ENCODE assay signal across 23 cellular contexts in the genomic region with DNA sequence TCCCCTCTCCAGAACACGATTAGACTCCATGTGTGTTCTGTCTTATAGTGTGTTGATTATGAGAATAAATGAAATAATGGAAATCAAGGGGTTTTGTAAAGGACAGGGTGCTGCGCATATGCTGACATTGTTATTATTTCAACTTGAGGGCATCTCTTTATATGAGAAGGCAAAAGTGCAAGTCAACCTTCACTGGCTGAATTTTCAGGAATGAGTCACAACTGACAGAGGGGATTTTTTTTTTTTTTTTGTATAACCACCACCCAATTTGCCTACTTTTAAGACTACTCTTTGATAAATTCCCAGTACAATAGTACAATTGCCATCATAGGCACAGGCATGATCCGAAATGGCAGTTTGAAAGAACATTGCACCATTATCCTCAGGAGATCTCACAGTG.
"Had no signal": no experiment of that assay in that cellular context is flagged by ENCODE, and none has a peak within 500 bp of the region (broad histone marks: within the 10 kb centered on the region; RNA-seq: fewer than 3 reads in every experiment).

No MANE protein-coding gene starts in this region.

- H3K27me3 Mint-ChIP-seq: activated naive CD8-positive, alpha-beta T cell treated with anti-CD3 and anti-CD28 coated beads, Interleukin-2, amount 50 U/mL, for 24 hours had no signal

- ATAC-seq: activated CD4-positive, CD25-positive, alpha-beta regulatory T cell treated with anti-CD3 and anti-CD28 coated beads, Interleukin-2, amount 50 U/mL, for 24 hours; activated naive CD4-positive, alpha-beta T cell treated with anti-CD3 and anti-CD28 coated beads, Interleukin-2, amount 50 U/mL, for 72 hours; activated naive CD8-positive, alpha-beta T cell treated with anti-CD3 and anti-CD28 coated beads, Interleukin-2, amount 50 U/mL, for 24 hours; activated T-cell treated with anti-CD3 and anti-CD28 coated beads, Interleukin-2, amount 50 U/mL, for 4 hours; body of pancreas; PC-3 had no signal

- H3K4me1 Mint-ChIP-seq: activated naive CD8-positive, alpha-beta T cell treated with anti-CD3 and anti-CD28 coated beads, Interleukin-2, amount 50 U/mL, for 24 hours had no signal

- H3K27ac Mint-ChIP-seq: activated naive CD4-positive, alpha-beta T cell treated with anti-CD3 and anti-CD28 coated beads, Interleukin-2, amount 50 U/mL, for 72 hours; activated naive CD8-positive, alpha-beta T cell treated with anti-CD3 and anti-CD28 coated beads, Interleukin-2, amount 50 U/mL, for 24 hours; T-helper 1 cell treated with Interleukin-12 subunit alpha and Interleukin-12 subunit beta and Interleukin-4 antibody, amounts not matched to agents 30 μg/mL and 1 μg/mL, for 36 hours had no signal

- DNase-seq: activated CD4-positive, alpha-beta T cell treated with anti-CD3 and anti-CD28 coated beads for 48 hours; activated CD4-positive, alpha-beta T cell treated with anti-CD3 and anti-CD28 coated beads, Interleukin-2, amount 50 U/mL, for 48 hours; activated CD8-positive, alpha-beta memory T cell treated with anti-CD3 and anti-CD28 coated beads for 24 hours; activated effector memory CD4-positive, alpha-beta T cell treated with anti-CD3 and anti-CD28 coated beads, Interleukin-2, amount 50 U/mL, for 16 hours; activated naive CD4-positive, alpha-beta T cell treated with Interleukin-2 at 50 U/mL for 16 hours; activated naive CD8-positive, alpha-beta T cell treated with anti-CD3 and anti-CD28 coated beads, Interleukin-2, amount 50 U/mL, for 24 hours; activated T-cell treated with anti-CD3 and anti-CD28 coated beads, Interleukin-2, amount 50 U/mL, for 4 hours; amniotic stem cell; body of pancreas; central memory CD4-positive, alpha-beta T cell; NCI-H1092; NCI-H1417; NCI-H1694; NCI-H2029; NCI-H2107; NCI-H2171 treated with DMSO at 0.1 percent for 48 hours; NCI-H226; NCI-H510A; PC-3; SHP77 treated with DMSO at 0.1 percent for 48 hours had no signal

- H3K9me3 Mint-ChIP-seq: activated T-cell treated with anti-CD3 and anti-CD28 coated beads, Interleukin-2, amount 50 U/mL, for 4 hours had no signal

- H3K4me3 Mint-ChIP-seq: activated naive CD8-positive, alpha-beta T cell treated with anti-CD3 and anti-CD28 coated beads, Interleukin-2, amount 50 U/mL, for 24 hours; activated T-cell treated with anti-CD3 and anti-CD28 coated beads, Interleukin-2, amount 50 U/mL, for 4 hours; T-helper 1 cell treated with Interleukin-12 subunit alpha and Interleukin-12 subunit beta and Interleukin-4 antibody, amounts not matched to agents 30 μg/mL and 1 μg/mL, for 36 hours had no signal
